18 cellular contexts compared by ENCODE assay signal in genomic region chr19:47523473-47523872, GRCh38. TPM values are rescaled to one million over a fixed set of nuclear protein-coding genes. Genes with fewer than 3 reads are reported as not detected.
DNase-seq lines count a peak whose midpoint lies in the region; ATAC-seq, FAIRE-seq and TF ChIP-seq lines count a peak whose summit lies in the region.
"Had no signal": no experiment of that assay in that cellular context is flagged by ENCODE, and none has a peak within 500 bp of the region (broad histone marks: within the 10 kb centered on the region; RNA-seq: fewer than 3 reads in every experiment).

No MANE protein-coding gene starts in this region.

- no TSS peak for BruUV-seq in HepG2 (replicated peaks; lab: Mats Ljungman, UMichigan)

- H3K9ac ChIP-seq in HepG2 (ENCODE audit: insufficient read depth, low read depth, low read length) = no peak overlapping the region

- peak overlapping the region; percentile 46; the same call in 1 of the 2 replicates for H3K4me2 ChIP-seq in HepG2 (ENCODE audit: low read depth, low read length)

- TF ChIP-seq RAD21 in HepG2 (CRISPR knock-in tag; IDR thresholded peaks at IDR 0.05) = no peak

- no peak for FAIRE-seq in HepG2 (lab: Jason Lieb, UNC)

- H3K4me1 Mint-ChIP-seq in progenitor cell of endocrine pancreas (ENCODE audit: low read depth) = peaks cover 4% of the 10 kb centered on the region
- H3K4me1 Mint-ChIP-seq: mesothelial cell of epicardium had no signal

- POLR2A ChIA-PET in HepG2 (lab: Yijun Ruan, JAX) = no interaction called here

- in situ Hi-C loops in HepG2 (cut with HindIII; ENCODE audit: extremely low pct_ligation_motif_present, low pct_unique_long_range_greater_than_20kb) = no loop called here

- 11 to 19% (median 14%) methylated on average over 7 of the region's 7 CpGs for WGBS in heart left ventricle, 4 donors
- WGBS in HepG2 (ENCODE audit: low lambda C conversion rate) = 2% methylated on average over 7 of the region's 7 CpGs
- WGBS in prostate gland = 30% methylated on average over 7 of the region's 7 CpGs

- CTCF ChIA-PET in HepG2 (lab: Yijun Ruan, JAX; ENCODE audit: low intra/inter-chr PET ratio, low total read pairs) = no interaction called here

- intact Hi-C loops in heart left ventricle (cut with DNase I) (loop anchor here in 2 of 10 donors (5.0 kb wide), 2 partner anchors 74 to 174 kb away; no protein-coding TSS in a partner anchor), left cardiac atrium (cut with DNase I) (loop anchor here in 1 of 2 donors (5.0 kb wide), 1 partner anchor 174 kb away; no protein-coding TSS in a partner anchor), HepG2 (cut with micrococcal nuclease; ENCODE audit: unreplicated experiment) (no loop called here), prostate gland (cut with DNase I) (no loop called here)

- H2AFZ ChIP-seq in HepG2 (ENCODE audit: low read length) = no peak overlapping the region

- TF ChIP-seq POLR2A in heart left ventricle (IDR thresholded peaks at IDR 0.05) (no peak), HepG2 (IDR thresholded peaks at IDR 0.05; ENCODE audit: insufficient read depth in 1 of 2, low read depth in 2 of 2, low read length in 2 of 2) (no peak), prostate gland (IDR thresholded peaks at IDR 0.05) (no peak)

- H3K27ac Mint-ChIP-seq in progenitor cell of endocrine pancreas = no peak overlapping the region
- H3K27ac Mint-ChIP-seq: activated naive CD4-positive, alpha-beta T cell treated with anti-CD3 and anti-CD28 coated beads, Interleukin-2, amount 50 U/mL, for 72 hours; mesothelial cell of epicardium; stimulated activated effector memory CD8-positive, alpha-beta T cell treated with anti-CD3 and anti-CD28 coated beads, Interleukin-12 subunit alpha, Interleukin-12 subunit beta, amount 100 ng/mL, for 72 hours had no signal

- no peaks in the 10 kb centered on the region for H3K79me2 ChIP-seq in HepG2 (ENCODE audit: insufficient read depth, low read length)

- no peak overlapping the region for H3K4me3 Mint-ChIP-seq in progenitor cell of endocrine pancreas (ENCODE audit: low read depth)
- H3K4me3 Mint-ChIP-seq: mesothelial cell of epicardium; stimulated activated effector memory CD8-positive, alpha-beta T cell treated with anti-CD3 and anti-CD28 coated beads, Interleukin-12 subunit alpha, Interleukin-12 subunit beta, amount 100 ng/mL, for 72 hours had no signal

- no peak for TF ChIP-seq CTCF in heart left ventricle (IDR thresholded peaks at IDR 0.05)
- no peak for TF ChIP-seq CTCF in HepG2 (CRISPR knock-in tag; IDR thresholded peaks at IDR 0.05)
- no peak for TF ChIP-seq CTCF in prostate gland (IDR thresholded peaks at IDR 0.05)
- TF ChIP-seq CTCF in progenitor cell of endocrine pancreas (IDR thresholded peaks at IDR 0.05; ENCODE audit: unreplicated experiment) = no peak

- H4K20me1 ChIP-seq in HepG2 (ENCODE audit: insufficient read depth, low read length) = no peaks in the 10 kb centered on the region

- H3K27me3 Mint-ChIP-seq in progenitor cell of endocrine pancreas = peaks cover 9% of the 10 kb centered on the region

- H3K36me3 ChIP-seq in heart left ventricle (no peaks in the 10 kb centered on the region), HepG2 (replicated peaks in 1 of 2; ENCODE audit: control insufficient read depth in 1 of 2, insufficient read depth in 2 of 2, low read length in 2 of 2) (no peaks in the 10 kb centered on the region), prostate gland (no peaks in the 10 kb centered on the region)
- H3K36me3 ChIP-seq: WERI-Rb-1 had no signal

- TF ChIP-seq EP300 in HepG2 (IDR thresholded peaks at IDR 0.05; ENCODE audit: low read depth in 2 of 2, low read length in 2 of 2) (no peak), HepG2 (CRISPR knock-in tag; IDR thresholded peaks at IDR 0.05; ENCODE audit: borderline replicate concordance) (no peak)

- H3K36me3 Mint-ChIP-seq in progenitor cell of endocrine pancreas (ENCODE audit: insufficient read depth) = no peaks in the 10 kb centered on the region
- H3K36me3 Mint-ChIP-seq: activated naive CD4-positive, alpha-beta T cell treated with anti-CD3 and anti-CD28 coated beads, Interleukin-2, amount 50 U/mL, for 72 hours; mesothelial cell of epicardium; stimulated activated effector memory CD8-positive, alpha-beta T cell treated with anti-CD3 and anti-CD28 coated beads, Interleukin-12 subunit alpha, Interleukin-12 subunit beta, amount 100 ng/mL, for 72 hours had no signal

- H3K9me3 Mint-ChIP-seq in progenitor cell of endocrine pancreas (ENCODE audit: low read depth) = no peaks in the 10 kb centered on the region
- H3K9me3 Mint-ChIP-seq: activated naive CD4-positive, alpha-beta T cell treated with anti-CD3 and anti-CD28 coated beads, Interleukin-2, amount 50 U/mL, for 72 hours; mesothelial cell of epicardium; stimulated activated effector memory CD8-positive, alpha-beta T cell treated with anti-CD3 and anti-CD28 coated beads, Interleukin-12 subunit alpha, Interleukin-12 subunit beta, amount 100 ng/mL, for 72 hours had no signal

- peak in 3 of 4 donors; percentile 42 to 63 (median 48) for ATAC-seq in heart left ventricle
- no peak for ATAC-seq in left cardiac atrium
- no peak for ATAC-seq in HepG2
- ATAC-seq: activated naive CD4-positive, alpha-beta T cell treated with anti-CD3 and anti-CD28 coated beads, Interleukin-2, amount 50 U/mL, for 72 hours; stimulated activated effector memory CD8-positive, alpha-beta T cell treated with anti-CD3 and anti-CD28 coated beads, Interleukin-12 subunit alpha, Interleukin-12 subunit beta, amount 100 ng/mL, for 72 hours had no signal

- H3K27ac ChIP-seq in heart left ventricle = peak overlapping the region in 11 of 12 donors; percentile 10 to 70 (median 46)
- no peak overlapping the region for H3K27ac ChIP-seq in HepG2 (ENCODE audit: extremely low read length, insufficient read depth, low read length)
- no peak overlapping the region for H3K27ac ChIP-seq in prostate gland
- H3K27ac ChIP-seq: WERI-Rb-1 had no signal

- H3K27me3 ChIP-seq in heart left ventricle (peaks cover 0 to 7% (median 0%) of the 10 kb centered on the region in 9 donors), HepG2 (ENCODE audit: control insufficient read depth in 1 of 2, insufficient read depth in 2 of 2, low read length in 2 of 2) (peaks cover 0 to 20% of the 10 kb centered on the region in 2 experiments; a peak in 3 of 5 replicates), prostate gland (replicated peaks; ENCODE audit: insufficient read depth) (no peaks in the 10 kb centered on the region)

- H3K9me3 ChIP-seq in heart left ventricle = no peaks in the 10 kb centered on the region
- H3K9me3 ChIP-seq in HepG2 (ENCODE audit: low read length) = no peaks in the 10 kb centered on the region
- H3K9me3 ChIP-seq in prostate gland = no peaks in the 10 kb centered on the region

- H3K4me3 ChIP-seq in heart left ventricle = no peak overlapping the region
- no peak overlapping the region for H3K4me3 ChIP-seq in HepG2 (replicated peaks in 1 of 3; ENCODE audit: insufficient read depth in 1 of 3, low read depth in 2 of 3, low read length in 3 of 3)
- H3K4me3 ChIP-seq in prostate gland = no peak overlapping the region

- H3K4me1 ChIP-seq in heart left ventricle = peaks cover 0 to 30% (median 13%) of the 10 kb centered on the region in 12 donors
- H3K4me1 ChIP-seq in HepG2 (ENCODE audit: insufficient read depth, low read length) = peaks cover 53% of the 10 kb centered on the region
- no peaks in the 10 kb centered on the region for H3K4me1 ChIP-seq in prostate gland (replicated peaks)

- DNase-seq in heart left ventricle = peak in 2 of 5 donors; percentile 56 to 61
- DNase-seq in left cardiac atrium = no peak
- peak; percentile 10 for DNase-seq in NCI-H774 (lab: John Stamatoyannopoulos, UW)
- DNase-seq in HepG2 (ENCODE audit: low spot score) = peak; percentile 37
- no peak for DNase-seq in NCI-H524 (lab: John Stamatoyannopoulos, UW)
- no peak for DNase-seq in prostate gland (ENCODE audit: low spot score)
- no peak for DNase-seq in HPDE6-E6E7 (ENCODE audit: extremely low spot score)
- DNase-seq in progenitor cell of endocrine pancreas (ENCODE audit: low spot score, unreplicated experiment) = no peak
- DNase-seq: central memory CD4-positive, alpha-beta T cell; Karpas-422; NCI-H524 treated with DMSO at 0.1 percent for 48 hours; SHP77 treated with DMSO at 0.1 percent for 48 hours; stimulated activated CD4-positive, alpha-beta T cell treated with anti-CD3 and anti-CD28 coated beads, Interleukin-1b, Interleukin-23, amount 100 ng/mL, for 48 hours; WERI-Rb-1 had no signal

RNA-seq across cellular contexts. Expression of gene NAPA, which starts 8.6 kb away (rescaled TPM):
- total RNA-seq in heart left ventricle (100 to 1,000 TPM; 113 to 238 (median 125) TPM), left cardiac atrium (100 to 1,000 TPM in 1 of 2 donors, 10 to 100 TPM in 1; 92.7 to 113 TPM), HepG2 (2016; rRNA removed; fragmentation: Illumina TruSeq; extraction: Trizol) (32.6 and 36.5 TPM in 2 replicates), prostate gland (100 to 1,000 TPM; 263 to 422 TPM), progenitor cell of endocrine pancreas (77.8 and 80.0 TPM in 2 replicates)
- polyA plus RNA-seq in heart left ventricle (100 to 1,000 TPM; 118 to 121 TPM), HepG2 (2011; rRNA removed) (65.9 and 74.4 TPM in 2 replicates)
- total RNA-seq in HepG2 (2016; cell fraction: cytosol; rRNA removed; fragmentation: Illumina TruSeq; extraction: Trizol; ENCODE audit: low read depth) = 10.7 and 16.6 TPM in 2 replicates
- total RNA-seq in HepG2 (2016; cell fraction: insoluble cytoplasmic fraction; rRNA removed; fragmentation: Illumina TruSeq; extraction: Trizol) = 32.5 and 33.2 TPM in 2 replicates
- 17.7 and 25.0 TPM in 2 replicates for total RNA-seq in HepG2 (2016; cell fraction: membrane; rRNA removed; fragmentation: Illumina TruSeq; extraction: Trizol)
- total RNA-seq in HepG2 (2016; cell fraction: nucleus; rRNA removed; fragmentation: Illumina TruSeq; extraction: Trizol) = 19.1 and 19.4 TPM in 2 replicates
- 50.7 and 64.2 TPM in 2 replicates for polyA plus RNA-seq in HepG2 (2011; cell fraction: cytosol; rRNA removed)
- polyA plus RNA-seq in HepG2 (2011; cell fraction: nucleus; rRNA removed) = 64.5 and 68.0 TPM in 2 replicates
- polyA plus RNA-seq in HepG2 (2012) = 39.7 and 50.3 TPM in 2 replicates
- 18.1 and 25.6 TPM in 2 replicates for polyA plus RNA-seq in HepG2 (2016; cell fraction: cytosol; fragmentation: Illumina TruSeq; extraction: Trizol; ENCODE audit: low read depth)
- 52.2 and 60.3 TPM in 2 replicates for polyA plus RNA-seq in HepG2 (2016; cell fraction: insoluble cytoplasmic fraction; fragmentation: Illumina TruSeq; extraction: Trizol; ENCODE audit: low read depth)
- 32.1 and 34.6 TPM in 2 replicates for polyA plus RNA-seq in HepG2 (2016; cell fraction: membrane; fragmentation: Illumina TruSeq; extraction: Trizol; ENCODE audit: low read depth)
- 41.7 and 44.1 TPM in 2 replicates for polyA plus RNA-seq in HepG2 (2016; cell fraction: nucleus; fragmentation: Illumina TruSeq; extraction: Trizol; ENCODE audit: insufficient read depth, low read depth)
- polyA minus RNA-seq in HepG2 (2011; rRNA and poly(A)+ RNA removed; ENCODE audit: low replicate concordance) = 73.3 and 108 TPM in 2 replicates
- 36.3 and 43.3 TPM in 2 replicates for polyA minus RNA-seq in HepG2 (2011; cell fraction: cytosol; rRNA and poly(A)+ RNA removed)
- 20.6 and 26.2 TPM in 2 replicates for polyA minus RNA-seq in HepG2 (2011; cell fraction: nucleus; rRNA and poly(A)+ RNA removed)

RNA-seq across cellular contexts. Expression of gene KPTN, which starts 39.5 kb away (rescaled TPM):
- 1 to 10 TPM; 3.2 to 9.5 (median 7.0) TPM for total RNA-seq in heart left ventricle
- 10 to 100 TPM in 1 of 2 donors, 1 to 10 TPM in 1; 9.4 to 15.8 TPM for polyA plus RNA-seq in heart left ventricle
- 10 to 100 TPM in 1 of 2 donors, 1 to 10 TPM in 1; 6.9 to 10.5 TPM for total RNA-seq in left cardiac atrium
- 8.4 and 9.1 TPM in 2 replicates for total RNA-seq in HepG2 (2016; rRNA removed; fragmentation: Illumina TruSeq; extraction: Trizol)
- 2.8 and 3.3 TPM in 2 replicates for total RNA-seq in HepG2 (2016; cell fraction: cytosol; rRNA removed; fragmentation: Illumina TruSeq; extraction: Trizol; ENCODE audit: low read depth)
- 8.2 and 10.6 TPM in 2 replicates for total RNA-seq in HepG2 (2016; cell fraction: insoluble cytoplasmic fraction; rRNA removed; fragmentation: Illumina TruSeq; extraction: Trizol)
- 4.2 and 6.5 TPM in 2 replicates for total RNA-seq in HepG2 (2016; cell fraction: membrane; rRNA removed; fragmentation: Illumina TruSeq; extraction: Trizol)
- 9.8 and 13.4 TPM in 2 replicates for total RNA-seq in HepG2 (2016; cell fraction: nucleus; rRNA removed; fragmentation: Illumina TruSeq; extraction: Trizol)
- polyA plus RNA-seq in HepG2 (2011; rRNA removed) = 13.3 and 17.6 TPM in 2 replicates
- 8.3 and 11.4 TPM in 2 replicates for polyA plus RNA-seq in HepG2 (2011; cell fraction: cytosol; rRNA removed)
- polyA plus RNA-seq in HepG2 (2011; cell fraction: nucleus; rRNA removed) = 48.6 and 50.4 TPM in 2 replicates
- 9.8 and 14.4 TPM in 2 replicates for polyA plus RNA-seq in HepG2 (2012)
- polyA plus RNA-seq in HepG2 (2016; cell fraction: cytosol; fragmentation: Illumina TruSeq; extraction: Trizol; ENCODE audit: low read depth) = 4.3 and 5.1 TPM in 2 replicates
- polyA plus RNA-seq in HepG2 (2016; cell fraction: insoluble cytoplasmic fraction; fragmentation: Illumina TruSeq; extraction: Trizol; ENCODE audit: low read depth) = 14.4 and 17.5 TPM in 2 replicates
- polyA plus RNA-seq in HepG2 (2016; cell fraction: membrane; fragmentation: Illumina TruSeq; extraction: Trizol; ENCODE audit: low read depth) = 5.2 and 7.2 TPM in 2 replicates
- 29.6 and 30.0 TPM in 2 replicates for polyA plus RNA-seq in HepG2 (2016; cell fraction: nucleus; fragmentation: Illumina TruSeq; extraction: Trizol; ENCODE audit: insufficient read depth, low read depth)
- polyA minus RNA-seq in HepG2 (2011; rRNA and poly(A)+ RNA removed; ENCODE audit: low replicate concordance) = 8.3 and 15.8 TPM in 2 replicates
- polyA minus RNA-seq in HepG2 (2011; cell fraction: cytosol; rRNA and poly(A)+ RNA removed) = 5.2 TPM in 2 replicates
- 3.2 and 5.5 TPM in 2 replicates for polyA minus RNA-seq in HepG2 (2011; cell fraction: nucleus; rRNA and poly(A)+ RNA removed)
- total RNA-seq in prostate gland = 1 to 10 TPM; 8.8 to 9.0 TPM
- 29.9 and 30.5 TPM in 2 replicates for total RNA-seq in progenitor cell of endocrine pancreas

RNA-seq across cellular contexts. Expression of gene ZNF541, which starts 49.5 kb away (rescaled TPM):
- 1 to 10 TPM in 6 of 9 donors, under 1 TPM in 3; 0.63 to 3.8 (median 1.1) TPM for total RNA-seq in heart left ventricle
- 1 to 10 TPM in 1 of 2 donors, under 1 TPM in 1; 0.15 to 1.1 TPM for polyA plus RNA-seq in heart left ventricle
- under 1 TPM; 0.13 to 0.21 TPM for total RNA-seq in left cardiac atrium
- total RNA-seq in HepG2 (2016; rRNA removed; fragmentation: Illumina TruSeq; extraction: Trizol) = 0.04 TPM in 1 of 2 replicates, not detected in the other
- not detected in 2 replicates for total RNA-seq in HepG2 (2016; cell fraction: cytosol; rRNA removed; fragmentation: Illumina TruSeq; extraction: Trizol; ENCODE audit: low read depth)
- total RNA-seq in HepG2 (2016; cell fraction: insoluble cytoplasmic fraction; rRNA removed; fragmentation: Illumina TruSeq; extraction: Trizol) = not detected in 2 replicates
- 0.09 TPM in 1 of 2 replicates, not detected in the other for total RNA-seq in HepG2 (2016; cell fraction: membrane; rRNA removed; fragmentation: Illumina TruSeq; extraction: Trizol)
- total RNA-seq in HepG2 (2016; cell fraction: nucleus; rRNA removed; fragmentation: Illumina TruSeq; extraction: Trizol) = not detected in 2 replicates
- 0.03 and 0.08 TPM in 2 replicates for polyA plus RNA-seq in HepG2 (2011; rRNA removed)
- polyA plus RNA-seq in HepG2 (2011; cell fraction: cytosol; rRNA removed) = 0.07 and 0.08 TPM in 2 replicates
- polyA plus RNA-seq in HepG2 (2011; cell fraction: nucleus; rRNA removed) = not detected in 2 replicates
- polyA plus RNA-seq in HepG2 (2012) = 0.17 TPM in 1 of 2 replicates, not detected in the other
- polyA plus RNA-seq in HepG2 (2016; cell fraction: cytosol; fragmentation: Illumina TruSeq; extraction: Trizol; ENCODE audit: low read depth) = 0.05 TPM in 1 of 2 replicates, not detected in the other
- not detected in 2 replicates for polyA plus RNA-seq in HepG2 (2016; cell fraction: insoluble cytoplasmic fraction; fragmentation: Illumina TruSeq; extraction: Trizol; ENCODE audit: low read depth)
- polyA plus RNA-seq in HepG2 (2016; cell fraction: membrane; fragmentation: Illumina TruSeq; extraction: Trizol; ENCODE audit: low read depth) = not detected in 2 replicates
- not detected in 2 replicates for polyA plus RNA-seq in HepG2 (2016; cell fraction: nucleus; fragmentation: Illumina TruSeq; extraction: Trizol; ENCODE audit: insufficient read depth, low read depth)
- polyA minus RNA-seq in HepG2 (2011; rRNA and poly(A)+ RNA removed; ENCODE audit: low replicate concordance) = not detected in 2 replicates
- not detected in 2 replicates for polyA minus RNA-seq in HepG2 (2011; cell fraction: cytosol; rRNA and poly(A)+ RNA removed)
- polyA minus RNA-seq in HepG2 (2011; cell fraction: nucleus; rRNA and poly(A)+ RNA removed) = not detected in 2 replicates
- total RNA-seq in prostate gland = 10 to 100 TPM in 1 of 2 donors, under 1 TPM in 1; 0.23 to 13.9 TPM
- total RNA-seq in progenitor cell of endocrine pancreas = not detected in 2 replicates
- total RNA-seq: Daoy had no signal

RNA-seq across cellular contexts. Expression of gene SLC8A2, which starts 51.8 kb away (rescaled TPM):
- total RNA-seq in heart left ventricle (under 1 TPM in 6 of 9 donors, not detected in 3; 0.08 to 0.67 (median 0.30) TPM), left cardiac atrium (under 1 TPM in 1 of 2 donors, not detected in 1; 0.15 TPM), HepG2 (2016; rRNA removed; fragmentation: Illumina TruSeq; extraction: Trizol) (0.02 TPM in 1 of 2 replicates, not detected in the other), prostate gland (1 to 10 TPM; 1.3 to 7.7 TPM), progenitor cell of endocrine pancreas (1.2 and 1.4 TPM in 2 replicates)
- polyA plus RNA-seq in heart left ventricle (under 1 TPM in 1 of 2 donors, not detected in 1; 0.12 TPM), HepG2 (2011; rRNA removed) (0.09 TPM in 1 of 2 replicates, not detected in the other)
- not detected in 2 replicates for total RNA-seq in HepG2 (2016; cell fraction: cytosol; rRNA removed; fragmentation: Illumina TruSeq; extraction: Trizol; ENCODE audit: low read depth)
- total RNA-seq in HepG2 (2016; cell fraction: insoluble cytoplasmic fraction; rRNA removed; fragmentation: Illumina TruSeq; extraction: Trizol) = not detected in 2 replicates
- total RNA-seq in HepG2 (2016; cell fraction: membrane; rRNA removed; fragmentation: Illumina TruSeq; extraction: Trizol) = not detected in 2 replicates
- not detected in 2 replicates for total RNA-seq in HepG2 (2016; cell fraction: nucleus; rRNA removed; fragmentation: Illumina TruSeq; extraction: Trizol)
- 0.09 and 0.12 TPM in 2 replicates for polyA plus RNA-seq in HepG2 (2011; cell fraction: cytosol; rRNA removed)
- 0.19 and 0.51 TPM in 2 replicates for polyA plus RNA-seq in HepG2 (2011; cell fraction: nucleus; rRNA removed)
- polyA plus RNA-seq in HepG2 (2012) = 0.07 TPM in 1 of 2 replicates, not detected in the other
- polyA plus RNA-seq in HepG2 (2016; cell fraction: cytosol; fragmentation: Illumina TruSeq; extraction: Trizol; ENCODE audit: low read depth) = not detected in 2 replicates
- polyA plus RNA-seq in HepG2 (2016; cell fraction: insoluble cytoplasmic fraction; fragmentation: Illumina TruSeq; extraction: Trizol; ENCODE audit: low read depth) = not detected in 2 replicates
- polyA plus RNA-seq in HepG2 (2016; cell fraction: membrane; fragmentation: Illumina TruSeq; extraction: Trizol; ENCODE audit: low read depth) = not detected in 2 replicates
- not detected in 2 replicates for polyA plus RNA-seq in HepG2 (2016; cell fraction: nucleus; fragmentation: Illumina TruSeq; extraction: Trizol; ENCODE audit: insufficient read depth, low read depth)
- 0.78 TPM in 1 of 2 replicates, not detected in the other for polyA minus RNA-seq in HepG2 (2011; rRNA and poly(A)+ RNA removed; ENCODE audit: low replicate concordance)
- polyA minus RNA-seq in HepG2 (2011; cell fraction: cytosol; rRNA and poly(A)+ RNA removed) = not detected in 2 replicates
- polyA minus RNA-seq in HepG2 (2011; cell fraction: nucleus; rRNA and poly(A)+ RNA removed) = not detected in 2 replicates

Comparison
In these comparisons a context has a peak if more than half of its experiments do, and no peak if none do; other contexts are left out.
1. ATAC-seq: peak in heart left ventricle (3 of 4); none in left cardiac atrium (0 of 2) and HepG2 (single experiment).
2. DNase-seq: peak in NCI-H774 (single experiment) and HepG2 (single experiment); none in left cardiac atrium (single experiment), NCI-H524 (0 of 2), prostate gland (single experiment), HPDE6-E6E7 (single experiment) and progenitor cell of endocrine pancreas (single experiment).
3. H3K27ac ChIP-seq: peak in heart left ventricle (11 of 12); none in HepG2 (single experiment) and prostate gland (0 of 2).